Comparison of ENCODE assay signal across 23 cellular contexts in the genomic region with DNA sequence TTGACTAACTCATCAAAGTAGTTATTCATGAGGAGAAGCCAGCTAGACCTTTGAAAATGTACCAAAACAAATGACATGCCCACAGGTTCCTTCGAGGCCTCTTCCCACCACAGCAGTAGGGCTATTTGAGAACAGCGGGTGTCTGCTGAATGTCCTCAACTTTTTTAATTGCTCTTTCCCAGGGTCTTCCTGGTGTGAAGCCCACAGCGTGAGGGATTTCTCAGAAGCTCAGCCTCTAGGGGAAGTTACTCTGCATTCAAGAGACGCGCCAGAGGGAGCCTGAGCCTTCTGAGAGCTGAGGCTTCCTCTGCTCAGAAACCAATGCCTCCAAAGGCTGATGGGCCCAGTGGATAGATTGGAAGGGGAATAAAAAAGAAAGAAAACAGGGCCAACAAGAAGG.
DNase-seq lines count a peak whose midpoint lies in the region; ATAC-seq lines count a peak whose summit lies in the region.
"Had no signal": no experiment of that assay in that cellular context is flagged by ENCODE, and none has a peak within 500 bp of the region (broad histone marks: within the 10 kb centered on the region; RNA-seq: fewer than 3 reads in every experiment).

No MANE protein-coding gene starts in this region.

- H3K4me1 ChIP-seq in neuronal stem cell (ENCODE audit: control insufficient read depth in 2 of 2, insufficient read depth in 1 of 2, low read depth in 1 of 2, low read length in 2 of 2): peaks cover 0 to 7% of the 10 kb centered on the region in 2 donors

- H3K14ac ChIP-seq in neuronal stem cell (ENCODE audit: low read length): no peak overlapping the region

- no peak overlapping the region for H2BK120ac ChIP-seq in neuronal stem cell (ENCODE audit: low read depth, low read length)

- no peaks in the 10 kb centered on the region for H3K27me3 ChIP-seq in neuronal stem cell (ENCODE audit: control insufficient read depth in 3 of 3, insufficient read depth in 3 of 3, low read depth in 1 of 3, low read length in 3 of 3)

- no peaks in the 10 kb centered on the region for H3K36me3 ChIP-seq in neuronal stem cell (replicated peaks in 1 of 2; ENCODE audit: control insufficient read depth in 2 of 2, insufficient read depth in 2 of 2, low read length in 2 of 2)

- no peak overlapping the region for H3K4me3 ChIP-seq in neuronal stem cell (ENCODE audit: low read length in 2 of 2)
- H3K4me3 ChIP-seq: GM12878 had no signal

- H3K9ac ChIP-seq in neuronal stem cell (ENCODE audit: low read depth, low read length, poor library complexity): no peak overlapping the region

- DNase-seq in ELF-1 (ENCODE audit: low read depth, low spot score) (peak; percentile 80), UCSD-AML1 (lab: John Stamatoyannopoulos, UW; ENCODE audit: unreplicated experiment) (peak; percentile 7), iPS DF 19.7 (ENCODE audit: low read depth, low spot score) (peak; percentile 70), neuronal stem cell (ENCODE audit: low spot score) (no peak), DMS114 treated with DMSO at 0.1 percent for 48 hours (lab: John Stamatoyannopoulos, UW; ENCODE audit: unreplicated experiment) (no peak), superior temporal gyrus (ENCODE audit: extremely low spot score) (no peak)
- no peak for DNase-seq in activated CD4-positive, alpha-beta T cell treated with anti-CD3 and anti-CD28 coated beads for 1 hour
- DNase-seq: CD8-positive, alpha-beta memory T cell; GOT3; Kasumi-1; NCI-H1694; NCI-H2081; NCI-H2171; NCI-H345; NCI-H524; NCI-H774; NK-92 treated with Interleukin-12 subunit alpha and Interleukin-12 subunit beta, amount 100 ng/mL, for 24 hours; SIG-M5 had no signal

- no peak for ATAC-seq in GM19455 (IDR thresholded peaks at IDR 0.05; ENCODE audit: unreplicated experiment)
- ATAC-seq: GM12878, Panc1, SK-N-SH treated with all-trans-retinoic acid at 6 μM for 48 hours had no signal

- no peak overlapping the region for H4K8ac ChIP-seq in neuronal stem cell (ENCODE audit: low read depth, low read length)

- H3K27ac ChIP-seq in neuronal stem cell (replicated peaks; ENCODE audit: low read length): no peak overlapping the region
- H3K27ac ChIP-seq: C4-2B had no signal

- no peak overlapping the region for H3K18ac ChIP-seq in neuronal stem cell (ENCODE audit: low read length)

- H3K23ac ChIP-seq in neuronal stem cell (ENCODE audit: low read depth, low read length, poor library complexity): no peak overlapping the region

- H3K4ac ChIP-seq in neuronal stem cell (ENCODE audit: low read length): no peak overlapping the region

- WGBS in neuronal stem cell (ENCODE audit: extremely low coverage in 2 of 2, insufficient read length in 2 of 2, insufficient replicate concordance in 1 of 2), 2 donors: no CpG with 5 or more reads among the region's 5 CpGs

- H2BK5ac ChIP-seq in neuronal stem cell (ENCODE audit: low read length): no peak overlapping the region

- H2AK5ac ChIP-seq in neuronal stem cell (ENCODE audit: low read depth, low read length): no peak overlapping the region

- no peak overlapping the region for H2BK15ac ChIP-seq in neuronal stem cell (ENCODE audit: low read length)

- no peak overlapping the region for H4K91ac ChIP-seq in neuronal stem cell (ENCODE audit: low read depth, low read length, poor library complexity)

- no peaks in the 10 kb centered on the region for H3K79me1 ChIP-seq in neuronal stem cell (ENCODE audit: low read depth, low read length)

- peak overlapping the region; percentile 20 for H2AFZ ChIP-seq in neuronal stem cell (ENCODE audit: low read length)

- H2BK12ac ChIP-seq in neuronal stem cell (ENCODE audit: low read length): no peak overlapping the region

- no peak overlapping the region for H3K4me2 ChIP-seq in neuronal stem cell (ENCODE audit: insufficient read depth, low read length, poor library complexity, severe bottlenecking)

- H3K9me3 ChIP-seq in neuronal stem cell (replicated peaks in 1 of 2; ENCODE audit: control insufficient read depth in 2 of 2, insufficient read depth in 1 of 2, low read depth in 1 of 2, low read length in 2 of 2): no peaks in the 10 kb centered on the region

Comparison
In these comparisons a context has a peak if more than half of its experiments do, and no peak if none do; other contexts are left out.
1. DNase-seq: peak in ELF-1 (single experiment), UCSD-AML1 (single experiment) and iPS DF 19.7 (single experiment); none in neuronal stem cell (single experiment), activated CD4-positive, alpha-beta T cell treated with anti-CD3 and anti-CD28 coated beads for 1 hour (single experiment), DMS114 treated with DMSO at 0.1 percent for 48 hours (single experiment) and superior temporal gyrus (single experiment).